ENCODE assay signal across 8 cellular contexts in the genomic region with DNA sequence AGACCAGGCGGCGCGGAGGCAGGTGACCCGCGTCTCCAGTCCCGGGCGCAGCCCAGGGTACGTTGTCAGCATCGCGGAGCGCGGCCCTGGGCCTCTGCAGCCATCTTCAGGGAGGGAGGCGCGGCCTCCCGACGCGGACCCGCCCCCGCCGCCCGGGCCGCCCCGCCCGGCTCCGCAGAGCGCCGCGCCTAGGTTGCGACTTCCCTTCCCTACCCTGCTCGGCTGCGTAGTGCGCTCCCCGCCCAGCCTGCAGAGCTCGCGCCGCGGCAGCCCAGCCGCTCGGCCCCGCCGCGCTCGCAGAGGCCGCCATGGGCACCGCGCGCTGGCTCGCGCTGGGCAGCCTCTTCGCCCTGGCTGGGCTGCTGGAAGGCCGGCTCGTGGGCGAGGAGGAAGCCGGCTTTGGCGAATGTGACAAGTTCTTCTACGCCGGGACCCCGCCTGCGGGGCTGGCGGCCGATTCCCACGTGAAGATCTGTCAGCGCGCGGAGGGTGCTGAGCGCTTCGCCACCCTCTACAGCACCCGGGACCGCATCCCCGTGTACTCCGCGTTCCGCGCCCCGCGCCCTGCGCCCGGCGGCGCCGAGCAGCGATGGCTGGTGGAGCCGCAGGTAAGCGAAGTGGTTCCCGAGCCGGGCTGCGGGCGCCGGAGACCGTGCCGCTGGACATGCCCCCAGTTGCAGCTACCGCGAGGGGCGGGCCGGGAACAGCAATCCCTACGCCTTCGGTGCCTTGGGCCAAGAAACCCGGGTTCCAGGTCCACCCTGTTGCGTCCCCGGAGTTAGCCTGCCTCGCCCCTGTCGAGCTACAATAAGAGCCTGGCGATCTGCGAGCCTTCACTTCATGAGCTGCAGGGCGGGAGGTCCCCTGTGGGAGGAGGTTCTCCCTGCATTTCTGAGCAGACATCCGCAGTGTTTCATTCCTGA. TPM values are rescaled to one million over a fixed set of nuclear protein-coding genes. Genes with fewer than 3 reads are reported as not detected.
DNase-seq lines count a peak whose midpoint lies in the region; ATAC-seq and TF ChIP-seq lines count a peak whose summit lies in the region.

A gene with protein sequence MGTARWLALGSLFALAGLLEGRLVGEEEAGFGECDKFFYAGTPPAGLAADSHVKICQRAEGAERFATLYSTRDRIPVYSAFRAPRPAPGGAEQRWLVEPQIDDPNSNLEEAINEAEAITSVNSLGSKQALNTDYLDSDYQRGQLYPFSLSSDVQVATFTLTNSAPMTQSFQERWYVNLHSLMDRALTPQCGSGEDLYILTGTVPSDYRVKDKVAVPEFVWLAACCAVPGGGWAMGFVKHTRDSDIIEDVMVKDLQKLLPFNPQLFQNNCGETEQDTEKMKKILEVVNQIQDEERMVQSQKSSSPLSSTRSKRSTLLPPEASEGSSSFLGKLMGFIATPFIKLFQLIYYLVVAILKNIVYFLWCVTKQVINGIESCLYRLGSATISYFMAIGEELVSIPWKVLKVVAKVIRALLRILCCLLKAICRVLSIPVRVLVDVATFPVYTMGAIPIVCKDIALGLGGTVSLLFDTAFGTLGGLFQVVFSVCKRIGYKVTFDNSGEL (plus strand): TSS at position 227 of the 923 bp plus-strand sequence. CDS start 82 bp downstream, at position 309.

- peaks cover 8 to 40% of the 10 kb centered on the region in 2 donors for H3K4me1 ChIP-seq in left lung

- H3K9me3 ChIP-seq in AG04450 (ENCODE audit: control insufficient read depth, insufficient read depth, low read length) (no peaks in the 10 kb centered on the region; the same call in 1 of the 2 replicates), left lung (no peaks in the 10 kb centered on the region)

- H3K27ac ChIP-seq in AG04450 (ENCODE audit: low read depth, low read length) (peak within 1 kb of the TSS; percentile 48), left lung (peak within 1 kb of the TSS; percentile 87 to 88)

- no peaks in the 10 kb centered on the region for H3K36me3 ChIP-seq in left lung

- no peaks in the 10 kb centered on the region for H3K9me3 Mint-ChIP-seq in activated CD4-positive, alpha-beta T cell treated with anti-CD3 and anti-CD28 coated beads for 36 hours (ENCODE audit: low read depth)

- H3K27ac Mint-ChIP-seq in activated CD4-positive, alpha-beta T cell treated with anti-CD3 and anti-CD28 coated beads for 36 hours, result peak within 1 kb of the TSS; percentile 96

- peaks cover 4% of the 10 kb centered on the region for H3K36me3 Mint-ChIP-seq in activated CD4-positive, alpha-beta T cell treated with anti-CD3 and anti-CD28 coated beads for 36 hours (ENCODE audit: low read depth)

- no peaks in the 10 kb centered on the region for H3K27me3 Mint-ChIP-seq in activated CD4-positive, alpha-beta T cell treated with anti-CD3 and anti-CD28 coated beads for 36 hours

- CTCF ChIA-PET in AG04450 (lab: Charles Lee), result interaction anchor here (0.9 to 2.8 kb wide), 12 partner anchors 10 to 674 kb away, joined by 3 to 11 read pairs (median 6); partner anchors contain the start of gene SRSF8
- CTCF ChIA-PET in activated CD4-positive, alpha-beta T cell treated with anti-CD3 and anti-CD28 coated beads for 36 hours (lab: Charles Lee), result interaction anchor here (0.8 to 6.8 kb wide), 4 partner anchors 7 to 30 kb away, joined by 3 to 125 read pairs (median 23); partner anchors contain the start of gene SRSF8

- peak within 1 kb of the TSS; percentile 84 for H3K4me3 Mint-ChIP-seq in activated CD4-positive, alpha-beta T cell treated with anti-CD3 and anti-CD28 coated beads for 36 hours

- peaks cover 61% of the 10 kb centered on the region for H3K4me1 Mint-ChIP-seq in activated CD4-positive, alpha-beta T cell treated with anti-CD3 and anti-CD28 coated beads for 36 hours

- intact Hi-C loops in activated CD4-positive, alpha-beta T cell treated with anti-CD3 and anti-CD28 coated beads for 36 hours (cut with DNase I, micrococcal nuclease), result loop anchor here (1.0 to 10.0 kb wide), 9 partner anchors 21 to 965 kb away; partner anchors contain the start of genes CWC15 (in 2 of the 2), KDM4D (in 2 of the 2), FAM76B (in 1 of the 2) and PANX1 (in 1 of the 2)
- intact Hi-C loops in left lung (cut with DNase I), result no loop called here

- ATAC-seq in HG03060 (IDR thresholded peaks at IDR 0.05; ENCODE audit: low read depth, unreplicated experiment) (peak; percentile 56), left lung (peak; percentile 98)
- ATAC-seq in activated CD4-positive, alpha-beta T cell treated with anti-CD3 and anti-CD28 coated beads for 36 hours, result peak; percentile 91

- POLR2A ChIA-PET in AG04450 (lab: Yijun Ruan, JAX), result interaction anchor here (0.5 to 2.2 kb wide), 7 partner anchors 10 to 1374 kb away, joined by 3 to 12 read pairs (median 3); partner anchors contain the start of gene MED17
- POLR2A ChIA-PET in activated CD4-positive, alpha-beta T cell treated with anti-CD3 and anti-CD28 coated beads for 36 hours (lab: Charles Lee), result interaction anchor here (1.1 to 2.4 kb wide), 3 partner anchors 17 to 143 kb away, joined by 3 to 9 read pairs (median 3); no protein-coding TSS in a partner anchor

- peak; percentile 90 for TF ChIP-seq POLR2A in GM18526 (IDR thresholded peaks at IDR 0.05; ENCODE audit: extremely low read depth, insufficient read length)

- no peaks in the 10 kb centered on the region for H3K27me3 ChIP-seq in AG04450 (ENCODE audit: control insufficient read depth, insufficient read depth, low read length)
- peaks cover 0 to 14% of the 10 kb centered on the region in 2 donors for H3K27me3 ChIP-seq in left lung

- H3K4me3 ChIP-seq in AG04450 (ENCODE audit: low read depth, low read length) (peak within 1 kb of the TSS; percentile 69), left lung (peak within 1 kb of the TSS; percentile 74 to 75)

- DNase-seq in AG04450 (ENCODE audit: low read depth, low spot score) (no peak), NCI-H345 treated with DMSO at 0.1 percent for 48 hours (lab: John Stamatoyannopoulos, UW; ENCODE audit: unreplicated experiment) (peak; percentile 58), cortex of kidney (lab: John Stamatoyannopoulos, UW) (peak; percentile 52), left lung (peak; percentile 88 to 97)
- peak; percentile 91 for DNase-seq in activated CD4-positive, alpha-beta T cell treated with anti-CD3 and anti-CD28 coated beads for 36 hours
- peak; percentile 71 to 77 for DNase-seq in stimulated activated CD4-positive, alpha-beta T cell treated with anti-CD3 and anti-CD28 coated beads, Interleukin-2, amount 100 ng/mL, for 48 hours

- TF ChIP-seq CTCF in AG04450 (IDR thresholded peaks at IDR 0.05; ENCODE audit: low read depth, low read length), result 0 out of 2 replicates have a peak, but pooled peaks have one; percentile 9
- peak in 1 of 2 donors; percentile 13 for TF ChIP-seq CTCF in left lung (IDR thresholded peaks at IDR 0.05)

RNA-seq across cellular contexts. Expression of the gene that starts here (rescaled TPM):
- 10.0 and 12.1 TPM in 2 replicates for polyA plus RNA-seq in AG04450 (2011; rRNA removed)
- polyA minus RNA-seq in AG04450 (2011; rRNA and poly(A)+ RNA removed), result 8.8 and 11.8 TPM in 2 replicates
- total RNA-seq in activated CD4-positive, alpha-beta T cell treated with anti-CD3 and anti-CD28 coated beads for 36 hours, result 10 to 100 TPM; 11.1 to 13.1 TPM
- 10 to 100 TPM; 26.1 to 31.2 TPM for total RNA-seq in left lung

Comparison
In these comparisons a context has a peak if more than half of its experiments do, and no peak if none do; other contexts are left out.
1. intact Hi-C loops: an anchor here in activated CD4-positive, alpha-beta T cell treated with anti-CD3 and anti-CD28 coated beads for 36 hours (1.0 to 10.0 kb wide); none called in left lung.